In the genomic region with DNA sequence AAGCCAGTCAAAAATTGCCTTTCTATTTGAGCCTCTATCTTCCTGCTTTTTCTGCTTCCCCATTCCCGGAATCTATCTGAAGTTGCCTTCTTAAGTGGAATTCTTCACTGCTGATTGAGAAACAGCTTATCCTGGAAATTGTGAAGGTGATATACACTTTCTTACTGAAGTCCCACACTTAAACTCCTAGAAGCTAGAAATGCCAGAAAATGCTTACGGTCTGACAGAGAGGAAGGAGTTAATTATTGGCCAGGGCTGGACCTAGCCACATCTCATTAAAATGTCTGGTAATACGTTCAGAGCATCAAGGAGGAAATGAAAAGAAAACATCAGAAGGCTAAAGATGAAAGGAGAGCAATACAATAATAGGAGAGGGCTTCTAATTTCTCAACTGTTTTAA, we compare ENCODE assay signal across 17 cellular contexts.
DNase-seq lines count a peak whose midpoint lies in the region; ATAC-seq, FAIRE-seq and TF ChIP-seq lines count a peak whose summit lies in the region.
"Had no signal": no experiment of that assay in that cellular context is flagged by ENCODE, and none has a peak within 500 bp of the region (broad histone marks: within the 10 kb centered on the region; RNA-seq: fewer than 3 reads in every experiment).

No MANE protein-coding gene starts in this region.

- H3K4me3 Mint-ChIP-seq in stimulated activated effector memory CD8-positive, alpha-beta T cell treated with anti-CD3 and anti-CD28 coated beads, Interleukin-12 subunit alpha, Interleukin-12 subunit beta, amount 100 ng/mL, for 72 hours = no peak overlapping the region
- H3K4me3 Mint-ChIP-seq: B cell; CD4-positive, alpha-beta memory T cell had no signal

- H2AFZ ChIP-seq in keratinocyte (ENCODE audit: control insufficient read depth, low read length) = peak overlapping the region; percentile 30
- peak overlapping the region; percentile 2 for H2AFZ ChIP-seq in osteoblast (ENCODE audit: low read length)
- H2AFZ ChIP-seq in OCI-LY7 (ENCODE audit: low read length) = no peak overlapping the region
- H2AFZ ChIP-seq: GM23248 had no signal

- CTCF ChIA-PET in OCI-LY7 (lab: Charles Lee; ENCODE audit: unreplicated experiment) = no interaction called here

- peaks cover 12% of the 10 kb centered on the region for H3K4me1 Mint-ChIP-seq in stimulated activated effector memory CD8-positive, alpha-beta T cell treated with anti-CD3 and anti-CD28 coated beads, Interleukin-12 subunit alpha, Interleukin-12 subunit beta, amount 100 ng/mL, for 72 hours
- H3K4me1 Mint-ChIP-seq: B cell had no signal

- dilution Hi-C loops in keratinocyte (cut with MboI; ENCODE audit: extremely low pct_ligation_motif_present, low sequenced_read_pairs) = no loop called here

- no peak for FAIRE-seq in keratinocyte (lab: Jason Lieb, UNC)
- FAIRE-seq: GM12892, GM19239, H54 had no signal

- H3K27me3 ChIP-seq in BLaER1 treated with 17β-estradiol and CSF1 and Interleukin-3, amounts not matched to agents 10 nM and 100 nM = no peaks in the 10 kb centered on the region
- H3K27me3 ChIP-seq in keratinocyte (ENCODE audit: control insufficient read depth, extremely low read depth, insufficient read depth, low read length) (no peaks in the 10 kb centered on the region), osteoblast (ENCODE audit: insufficient read depth, low read length) (no peaks in the 10 kb centered on the region)

- no peaks in the 10 kb centered on the region for H3K36me3 Mint-ChIP-seq in stimulated activated effector memory CD8-positive, alpha-beta T cell treated with anti-CD3 and anti-CD28 coated beads, Interleukin-12 subunit alpha, Interleukin-12 subunit beta, amount 100 ng/mL, for 72 hours
- H3K36me3 Mint-ChIP-seq: CD4-positive, alpha-beta memory T cell had no signal

- TF ChIP-seq CTCF in keratinocyte (optimal IDR thresholded peaks at IDR 0.05 in 1 of 3, IDR thresholded peaks at IDR 0.05 in 1 of 3, conservative IDR thresholded peaks at IDR 0.05 in 1 of 3; ENCODE audit: extremely low read depth in 1 of 3, insufficient read depth in 2 of 3, low read length in 3 of 3) (no peak), osteoblast (IDR thresholded peaks at IDR 0.05; ENCODE audit: extremely low read depth, low read depth, low read length) (no peak), OCI-LY7 (conservative IDR thresholded peaks at IDR 0.05; ENCODE audit: low read length) (no peak)

- no peaks in the 10 kb centered on the region for H3K36me3 ChIP-seq in BLaER1 treated with 17β-estradiol and CSF1 and Interleukin-3, amounts not matched to agents 10 nM and 100 nM
- H3K36me3 ChIP-seq in KOPT-K1 (ENCODE audit: insufficient read depth, low read length) = no peaks in the 10 kb centered on the region
- H3K36me3 ChIP-seq in keratinocyte (ENCODE audit: control insufficient read depth in 2 of 2, extremely low read depth in 1 of 2, insufficient read depth in 2 of 2, low read length in 2 of 2) = no peaks in the 10 kb centered on the region
- H3K36me3 ChIP-seq in osteoblast (ENCODE audit: insufficient read depth, low read length) = no peaks in the 10 kb centered on the region
- no peaks in the 10 kb centered on the region for H3K36me3 ChIP-seq in OCI-LY7 (ENCODE audit: insufficient read depth, low read length)

- no peaks in the 10 kb centered on the region for H3K9me1 ChIP-seq in keratinocyte (ENCODE audit: control insufficient read depth, extremely low read depth, insufficient read depth, low read length)

- DNase-seq in keratinocyte (ENCODE audit: low read depth, low spot score) = no peak
- no peak for DNase-seq in osteoblast (ENCODE audit: insufficient read length, low spot score, missing footprints)
- no peak for DNase-seq in stimulated activated effector memory CD8-positive, alpha-beta T cell treated with anti-CD3 and anti-CD28 coated beads, Interleukin-12 subunit alpha, Interleukin-12 subunit beta, amount 100 ng/mL, for 72 hours (ENCODE audit: low spot score in 2 of 2)
- DNase-seq in OCI-LY7 (ENCODE audit: low spot score) = no peak
- DNase-seq: CD4-positive, alpha-beta memory T cell; DMS79 treated with DMSO at 0.1 percent for 48 hours; GDM1; GM23248 had no signal

- no peaks in the 10 kb centered on the region for H4K20me1 ChIP-seq in BLaER1 treated with 17β-estradiol and CSF1 and Interleukin-3, amounts not matched to agents 10 nM and 100 nM
- H4K20me1 ChIP-seq in keratinocyte (ENCODE audit: control insufficient read depth, extremely low read depth, insufficient read depth, low read length) = no peaks in the 10 kb centered on the region
- H4K20me1 ChIP-seq in osteoblast (ENCODE audit: insufficient read depth, low read length) = no peaks in the 10 kb centered on the region
- H4K20me1 ChIP-seq in OCI-LY7 (ENCODE audit: insufficient read depth, low read length) = no peaks in the 10 kb centered on the region

- no peak overlapping the region for H3K27ac Mint-ChIP-seq in stimulated activated effector memory CD8-positive, alpha-beta T cell treated with anti-CD3 and anti-CD28 coated beads, Interleukin-12 subunit alpha, Interleukin-12 subunit beta, amount 100 ng/mL, for 72 hours
- H3K27ac Mint-ChIP-seq: B cell; CD4-positive, alpha-beta memory T cell had no signal

- H3K27ac ChIP-seq in BLaER1 treated with 17β-estradiol and CSF1 and Interleukin-3, amounts not matched to agents 10 nM and 100 nM = no peak overlapping the region
- H3K27ac ChIP-seq in KOPT-K1 (ENCODE audit: low read depth, low read length, poor library complexity, severe bottlenecking) = peak overlapping the region; percentile 8
- no peak overlapping the region for H3K27ac ChIP-seq in keratinocyte (ENCODE audit: control insufficient read depth, insufficient read depth, low read length)
- no peak overlapping the region for H3K27ac ChIP-seq in osteoblast (ENCODE audit: low read depth, low read length)
- no peak overlapping the region for H3K27ac ChIP-seq in OCI-LY7 (ENCODE audit: low read depth, low read length, poor library complexity, severe bottlenecking)
- H3K27ac ChIP-seq: C4-2B, GM23248 had no signal

- H3K9me3 ChIP-seq in BLaER1 treated with 17β-estradiol and CSF1 and Interleukin-3, amounts not matched to agents 10 nM and 100 nM (replicated peaks in 1 of 11) = peaks cover 0 to 30% (median 11%) of the 10 kb centered on the region in 11 experiments; a peak in 13 of 22 replicates
- peaks cover 19% of the 10 kb centered on the region for H3K9me3 ChIP-seq in KOPT-K1 (ENCODE audit: insufficient read depth, low read length, poor library complexity, severe bottlenecking)
- no peaks in the 10 kb centered on the region for H3K9me3 ChIP-seq in keratinocyte (ENCODE audit: control insufficient read depth, low read depth, low read length)
- no peaks in the 10 kb centered on the region for H3K9me3 ChIP-seq in osteoblast (ENCODE audit: low read depth, low read length)
- H3K9me3 ChIP-seq in OCI-LY7 (ENCODE audit: low read length) = no peaks in the 10 kb centered on the region

- H3K4me3 ChIP-seq in BLaER1 treated with 17β-estradiol and CSF1 and Interleukin-3, amounts not matched to agents 10 nM and 100 nM = no peak overlapping the region
- H3K4me3 ChIP-seq in keratinocyte (ENCODE audit: control insufficient read depth in 2 of 3, extremely low read depth in 1 of 3, insufficient read depth in 2 of 3, low read depth in 1 of 3, low read length in 3 of 3) (no peak overlapping the region), osteoblast (ENCODE audit: insufficient read depth, low read length) (no peak overlapping the region), OCI-LY7 (ENCODE audit: low read depth, low read length, poor library complexity, severe bottlenecking) (no peak overlapping the region)
- H3K4me3 ChIP-seq: GM23248 had no signal

- peaks cover 0 to 40% (median 13%) of the 10 kb centered on the region in 10 experiments; a peak in 12 of 20 replicates for H3K4me1 ChIP-seq in BLaER1 treated with 17β-estradiol and CSF1 and Interleukin-3, amounts not matched to agents 10 nM and 100 nM
- H3K4me1 ChIP-seq in keratinocyte (ENCODE audit: control insufficient read depth, extremely low read depth, insufficient read depth, low read length) (no peaks in the 10 kb centered on the region), osteoblast (ENCODE audit: insufficient read depth, low read length) (no peaks in the 10 kb centered on the region), OCI-LY7 (ENCODE audit: insufficient read depth, low read length, poor library complexity, severe bottlenecking) (no peaks in the 10 kb centered on the region)

- no TSS peak for BruUV-seq in OCI-LY7 (replicated peaks; lab: Mats Ljungman, UMichigan)

- peak overlapping the region in 6 of 11 experiments; percentile 20 to 46 (median 34); a peak in 9 of 22 replicates for H3K4me2 ChIP-seq in BLaER1 treated with 17β-estradiol and CSF1 and Interleukin-3, amounts not matched to agents 10 nM and 100 nM
- H3K4me2 ChIP-seq in keratinocyte (ENCODE audit: control insufficient read depth, extremely low read depth, insufficient read depth, low read depth, low read length) = no peak overlapping the region
- peak overlapping the region; percentile 9 for H3K4me2 ChIP-seq in osteoblast (ENCODE audit: insufficient read depth, low read length)
- no peak overlapping the region for H3K4me2 ChIP-seq in OCI-LY7 (ENCODE audit: low read length)

- no peaks in the 10 kb centered on the region for H3K79me2 ChIP-seq in keratinocyte (ENCODE audit: control insufficient read depth, insufficient read depth, low read length)
- no peaks in the 10 kb centered on the region for H3K79me2 ChIP-seq in osteoblast (ENCODE audit: insufficient read depth, low read length)
- H3K79me2 ChIP-seq in OCI-LY7 (ENCODE audit: insufficient read depth, low read depth, low read length) = no peaks in the 10 kb centered on the region

- intact Hi-C loops in OCI-LY7 (cut with micrococcal nuclease; ENCODE audit: unreplicated experiment) = no loop called here

- H3K9me3 Mint-ChIP-seq in stimulated activated effector memory CD8-positive, alpha-beta T cell treated with anti-CD3 and anti-CD28 coated beads, Interleukin-12 subunit alpha, Interleukin-12 subunit beta, amount 100 ng/mL, for 72 hours = no peaks in the 10 kb centered on the region

- ATAC-seq in GM21367 (IDR thresholded peaks at IDR 0.05; ENCODE audit: unreplicated experiment) (no peak), GM18502 (IDR thresholded peaks at IDR 0.05; ENCODE audit: poor library complexity, unreplicated experiment) (no peak)
- no peak for ATAC-seq in stimulated activated effector memory CD8-positive, alpha-beta T cell treated with anti-CD3 and anti-CD28 coated beads, Interleukin-12 subunit alpha, Interleukin-12 subunit beta, amount 100 ng/mL, for 72 hours

- H3K9ac ChIP-seq in BLaER1 treated with 17β-estradiol and CSF1 and Interleukin-3, amounts not matched to agents 10 nM and 100 nM = no peak overlapping the region
- no peak overlapping the region for H3K9ac ChIP-seq in keratinocyte (ENCODE audit: control insufficient read depth, extremely low read depth, insufficient read depth, low read length)
- H3K9ac ChIP-seq: GM23248 had no signal

- no peaks in the 10 kb centered on the region for H3K9me2 ChIP-seq in OCI-LY7 (ENCODE audit: insufficient read depth, low read length)

- POLR2A ChIA-PET in OCI-LY7 (lab: Charles Lee) = no interaction called here

Comparison
In these comparisons a context has a peak if more than half of its experiments do, and no peak if none do; other contexts are left out.
1. H3K4me2 ChIP-seq: peak in BLaER1 treated with 17β-estradiol and CSF1 and Interleukin-3, amounts not matched to agents 10 nM and 100 nM (6 of 11) and osteoblast (single experiment); none in keratinocyte (single experiment) and OCI-LY7 (single experiment).